12 cellular contexts compared by ENCODE assay signal in genomic region chr2:237440819-237441281, GRCh38. TPM values are rescaled to one million over a fixed set of nuclear protein-coding genes. Genes with fewer than 3 reads are reported as not detected.
A peak's percentile ranks its signal among the peaks of the same experiment; 100 is the strongest.
DNase-seq lines count a peak whose midpoint lies in the region; ATAC-seq and TF ChIP-seq lines count a peak whose summit lies in the region.
"Had no signal": no experiment of that assay in that cellular context is flagged by ENCODE, and none has a peak within 500 bp of the region (broad histone marks: within the 10 kb centered on the region; RNA-seq: fewer than 3 reads in every experiment).

No MANE protein-coding gene starts in this region.

- no peak overlapping the region for H3K4me3 ChIP-seq in left ventricle myocardium inferior
- no peak overlapping the region for H3K4me3 ChIP-seq in heart right ventricle
- no peak overlapping the region for H3K4me3 ChIP-seq in uterus
- no peak overlapping the region for H3K4me3 ChIP-seq in GM23338
- H3K4me3 ChIP-seq in endodermal cell (ENCODE audit: low read length), result no peak overlapping the region
- H3K4me3 ChIP-seq: coronary artery, ovary had no signal

- H3K27ac Mint-ChIP-seq in activated T-cell treated with anti-CD3 and anti-CD28 coated beads, Interleukin-2, amount 50 U/mL, for 72 hours, result peak overlapping the region; percentile 99
- peak overlapping the region in 8 of 10 donors; percentile 55 to 93 (median 82) for H3K27ac Mint-ChIP-seq in naive thymus-derived CD8-positive, alpha-beta T cell
- no peak overlapping the region for H3K27ac Mint-ChIP-seq in GM23338
- H3K27ac Mint-ChIP-seq in endodermal cell, result no peak overlapping the region

- intact Hi-C loops in left ventricle myocardium inferior (cut with micrococcal nuclease) (no loop called here), heart right ventricle (cut with DNase I) (no loop called here), uterus (cut with DNase I; ENCODE audit: low total_unique reads) (no loop called here)

- no peaks in the 10 kb centered on the region for H4K20me1 ChIP-seq in GM23338 (replicated peaks; ENCODE audit: insufficient read depth)

- peaks cover 8 to 16% of the 10 kb centered on the region in 2 donors for H3K36me3 Mint-ChIP-seq in activated T-cell treated with anti-CD3 and anti-CD28 coated beads, Interleukin-2, amount 50 U/mL, for 72 hours (ENCODE audit: insufficient read depth in 2 of 2)
- H3K36me3 Mint-ChIP-seq in naive thymus-derived CD8-positive, alpha-beta T cell, result no peaks in the 10 kb centered on the region
- peaks cover 3% of the 10 kb centered on the region; the same call in 1 of the 3 replicates for H3K36me3 Mint-ChIP-seq in GM23338 (ENCODE audit: low read depth)
- H3K36me3 Mint-ChIP-seq in endodermal cell (ENCODE audit: low read depth), result no peaks in the 10 kb centered on the region

- WGBS in heart right ventricle, 2 donors, result 45 to 48% methylated on average over 2 of the region's 2 CpGs
- WGBS in endodermal cell (ENCODE audit: insufficient coverage in 1 of 2, insufficient read length in 1 of 2), 2 experiments, result 20 to 53% methylated on average over 1 to 2 of the region's 2 CpGs

- POLR2A ChIA-PET in naive thymus-derived CD8-positive, alpha-beta T cell (lab: Charles Lee), result interaction anchor here (0.8 to 2.7 kb wide), 3 partner anchors 12 to 31 kb away, joined by 3 to 18 read pairs (median 4); no protein-coding TSS in a partner anchor

- H3K4me2 ChIP-seq in GM23338, result no peak overlapping the region

- no peak for TF ChIP-seq POLR2A in uterus (IDR thresholded peaks at IDR 0.05)

- TF ChIP-seq CTCF in left ventricle myocardium inferior (IDR thresholded peaks at IDR 0.05; ENCODE audit: borderline replicate concordance) (no peak), heart right ventricle (IDR thresholded peaks at IDR 0.05) (no peak), uterus (IDR thresholded peaks at IDR 0.05) (no peak), GM23338 (conservative IDR thresholded peaks at IDR 0.05; ENCODE audit: low read depth in 2 of 2) (no peak), endodermal cell (conservative IDR thresholded peaks at IDR 0.05) (no peak)

- no peak for ATAC-seq in heart right ventricle
- peak; percentile 82 to 83 for ATAC-seq in activated T-cell treated with anti-CD3 and anti-CD28 coated beads, Interleukin-2, amount 50 U/mL, for 72 hours (replicated peaks in 1 of 2)
- no peak for ATAC-seq in naive thymus-derived CD8-positive, alpha-beta T cell
- no peak for ATAC-seq in GM23338

- peaks cover 93% of the 10 kb centered on the region for H3K4me1 Mint-ChIP-seq in activated T-cell treated with anti-CD3 and anti-CD28 coated beads, Interleukin-2, amount 50 U/mL, for 72 hours (ENCODE audit: low read depth)
- H3K4me1 Mint-ChIP-seq in naive thymus-derived CD8-positive, alpha-beta T cell, result peaks cover 45 to 82% (median 68%) of the 10 kb centered on the region in 4 donors
- H3K4me1 Mint-ChIP-seq in GM23338 (peaks cover 14% of the 10 kb centered on the region), endodermal cell (peaks cover 11% of the 10 kb centered on the region)

- H3K4me1 ChIP-seq in left ventricle myocardium inferior (peaks cover 9% of the 10 kb centered on the region), heart right ventricle (peaks cover 0 to 31% (median 11%) of the 10 kb centered on the region in 9 donors), uterus (peaks cover 0 to 6% of the 10 kb centered on the region in 2 donors), GM23338 (ENCODE audit: insufficient read depth) (no peaks in the 10 kb centered on the region; the same call in 1 of the 2 replicates), endodermal cell (ENCODE audit: control insufficient read depth, insufficient read depth, low read length) (no peaks in the 10 kb centered on the region)

- H3F3A ChIP-seq in GM23338 (replicated peaks; ENCODE audit: low read depth), result no peaks in the 10 kb centered on the region

- H3K79me2 ChIP-seq in GM23338 (replicated peaks; ENCODE audit: insufficient read depth), result no peaks in the 10 kb centered on the region

- no peak overlapping the region for H3K9ac ChIP-seq in endodermal cell (ENCODE audit: extremely low read depth, low read length, poor library complexity, severe bottlenecking)

- H3K27me3 ChIP-seq in left ventricle myocardium inferior (ENCODE audit: low read depth) (peaks cover 19% of the 10 kb centered on the region), heart right ventricle (peaks cover 0 to 12% (median 3%) of the 10 kb centered on the region in 7 donors), uterus (no peaks in the 10 kb centered on the region), GM23338 (ENCODE audit: insufficient read depth) (no peaks in the 10 kb centered on the region), endodermal cell (ENCODE audit: control insufficient read depth, insufficient read depth, low read length, poor library complexity, severe bottlenecking) (no peaks in the 10 kb centered on the region)
- H3K27me3 ChIP-seq: ovary had no signal

- H3K27ac ChIP-seq in left ventricle myocardium inferior (replicated peaks) (peak overlapping the region; percentile 28), heart right ventricle (peak overlapping the region in 2 of 10 donors; percentile 7 to 9), uterus (peak overlapping the region; percentile 85 to 86), GM23338 (ENCODE audit: low read depth) (no peak overlapping the region), endodermal cell (ENCODE audit: low read depth, low read length) (no peak overlapping the region)

- DNase-seq in left ventricle myocardium inferior (no peak), heart right ventricle (no peak), uterus (no peak), D341Med (ENCODE audit: low spot score) (no peak), GM23338 (ENCODE audit: low spot score) (no peak), endodermal cell (no peak)
- peak; percentile 75 to 82 for DNase-seq in activated T-cell treated with anti-CD3 and anti-CD28 coated beads, Interleukin-2, amount 50 U/mL, for 72 hours
- peak in 1 of 10 donors; percentile 15 for DNase-seq in naive thymus-derived CD8-positive, alpha-beta T cell
- DNase-seq: NCI-H1417, RPMI8226 had no signal

- H3K9me3 Mint-ChIP-seq in activated T-cell treated with anti-CD3 and anti-CD28 coated beads, Interleukin-2, amount 50 U/mL, for 72 hours, result peaks cover 4% of the 10 kb centered on the region in 2 donors
- H3K9me3 Mint-ChIP-seq in naive thymus-derived CD8-positive, alpha-beta T cell, result no peaks in the 10 kb centered on the region
- H3K9me3 Mint-ChIP-seq in GM23338 (peaks cover 7% of the 10 kb centered on the region; the same call in 1 of the 3 replicates), endodermal cell (no peaks in the 10 kb centered on the region)

- no peaks in the 10 kb centered on the region for H3K27me3 Mint-ChIP-seq in activated T-cell treated with anti-CD3 and anti-CD28 coated beads, Interleukin-2, amount 50 U/mL, for 72 hours (ENCODE audit: low read depth)
- H3K27me3 Mint-ChIP-seq in naive thymus-derived CD8-positive, alpha-beta T cell, result no peaks in the 10 kb centered on the region
- H3K27me3 Mint-ChIP-seq in GM23338 (ENCODE audit: insufficient read depth, low read depth, poor library complexity) (peaks cover 8% of the 10 kb centered on the region), endodermal cell (ENCODE audit: insufficient read depth) (peaks cover 21% of the 10 kb centered on the region)

- peak overlapping the region; percentile 63 to 93 for H3K4me3 Mint-ChIP-seq in activated T-cell treated with anti-CD3 and anti-CD28 coated beads, Interleukin-2, amount 50 U/mL, for 72 hours
- peak overlapping the region in 6 of 10 donors; percentile 3 to 60 (median 34) for H3K4me3 Mint-ChIP-seq in naive thymus-derived CD8-positive, alpha-beta T cell
- H3K4me3 Mint-ChIP-seq in GM23338 (no peak overlapping the region), endodermal cell (no peak overlapping the region)

- peaks cover 9% of the 10 kb centered on the region for H3K9me3 ChIP-seq in left ventricle myocardium inferior (replicated peaks)
- peaks cover 0 to 11% (median 0%) of the 10 kb centered on the region in 11 donors for H3K9me3 ChIP-seq in heart right ventricle
- no peaks in the 10 kb centered on the region for H3K9me3 ChIP-seq in uterus
- H3K9me3 ChIP-seq in endodermal cell (ENCODE audit: control insufficient read depth, low read length), result no peaks in the 10 kb centered on the region
- H3K9me3 ChIP-seq: ovary had no signal

- no peaks in the 10 kb centered on the region for H3K9me2 ChIP-seq in GM23338 (ENCODE audit: insufficient read depth)

- H3K36me3 ChIP-seq in left ventricle myocardium inferior (no peaks in the 10 kb centered on the region), heart right ventricle (no peaks in the 10 kb centered on the region), uterus (no peaks in the 10 kb centered on the region), GM23338 (ENCODE audit: insufficient read depth) (no peaks in the 10 kb centered on the region), endodermal cell (ENCODE audit: control insufficient read depth, insufficient read depth, low read length) (no peaks in the 10 kb centered on the region)
- H3K36me3 ChIP-seq: ovary had no signal

- no peak overlapping the region for H2AFZ ChIP-seq in GM23338

RNA-seq across cellular contexts. Expression of gene COL6A3, which starts 26.9 kb away (rescaled TPM):
- total RNA-seq in left ventricle myocardium inferior (57.1 TPM), heart right ventricle (100 to 1,000 TPM in 2 of 10 donors, 10 to 100 TPM in 8; 27.7 to 222 (median 47.5) TPM), uterus (1,000 to 10,000 TPM in 1 of 4 donors, 100 to 1,000 TPM in 3; 164 to 1,719 (median 447) TPM), endodermal cell (1 to 10 TPM in 1 of 2 donors, under 1 TPM in 1; 0.40 to 1.2 TPM)
- polyA plus RNA-seq in heart right ventricle (100 to 1,000 TPM in 1 of 2 donors, 10 to 100 TPM in 1; 33.5 to 116 TPM), GM23338 (2016; fragmentation: Nextera tagmentation; extraction: Ambion mirVana) (1.2 TPM in 2 replicates)
- 10 to 100 TPM; 12.0 to 17.3 TPM for total RNA-seq in activated T-cell treated with anti-CD3 and anti-CD28 coated beads, Interleukin-2, amount 50 U/mL, for 72 hours
- 1 to 10 TPM; 3.5 to 4.1 TPM for total RNA-seq in naive thymus-derived CD8-positive, alpha-beta T cell
- 1 to 10 TPM in 2 of 3 donors, under 1 TPM in 1; 0.95 to 2.0 (median 1.8) TPM for polyA plus RNA-seq in naive thymus-derived CD8-positive, alpha-beta T cell
- total RNA-seq in GM23338 (2014; rRNA removed; shearing (Covaris generic)), result 7.3 and 8.7 TPM in 2 replicates
- 21.1 TPM for polyA plus RNA-seq in endodermal cell (2013, experiment 1 of 2)
- 20.4 TPM for polyA plus RNA-seq in endodermal cell (2013, experiment 2 of 2)

RNA-seq across cellular contexts. Expression of gene MLPH, which starts 46.2 kb away (rescaled TPM):
- total RNA-seq in left ventricle myocardium inferior (73.5 TPM), heart right ventricle (10 to 100 TPM; 22.3 to 48.5 (median 40.8) TPM), uterus (10 to 100 TPM in 2 of 4 donors, 1 to 10 TPM in 2; 1.2 to 16.5 (median 8.9) TPM), endodermal cell (1 to 10 TPM in 1 of 2 donors, under 1 TPM in 1; 0.75 to 1.0 TPM)
- polyA plus RNA-seq in heart right ventricle (10 to 100 TPM in 1 of 2 donors, 1 to 10 TPM in 1; 9.7 to 60.0 TPM), GM23338 (2016; fragmentation: Nextera tagmentation; extraction: Ambion mirVana) (13.6 and 14.7 TPM in 2 replicates)
- total RNA-seq in activated T-cell treated with anti-CD3 and anti-CD28 coated beads, Interleukin-2, amount 50 U/mL, for 72 hours, result under 1 TPM in 1 of 2 donors, not detected in 1; 0.36 TPM
- total RNA-seq in naive thymus-derived CD8-positive, alpha-beta T cell, result not detected
- not detected for polyA plus RNA-seq in naive thymus-derived CD8-positive, alpha-beta T cell
- 15.7 and 16.5 TPM in 2 replicates for total RNA-seq in GM23338 (2014; rRNA removed; shearing (Covaris generic))
- polyA plus RNA-seq in endodermal cell (2013, experiment 1 of 2), result 1.1 TPM
- polyA plus RNA-seq in endodermal cell (2013, experiment 2 of 2), result 0.58 TPM

Comparison
In these comparisons a context has a peak if more than half of its experiments do, and no peak if none do; other contexts are left out.
1. DNase-seq: peak in activated T-cell treated with anti-CD3 and anti-CD28 coated beads, Interleukin-2, amount 50 U/mL, for 72 hours (2 of 2); none in left ventricle myocardium inferior (single experiment), heart right ventricle (0 of 2), uterus (0 of 2), D341Med (single experiment), GM23338 (single experiment) and endodermal cell (single experiment).
2. H3K27ac ChIP-seq: peak in left ventricle myocardium inferior (single experiment) and uterus (2 of 2); none in GM23338 (single experiment) and endodermal cell (single experiment).
3. ATAC-seq: peak in activated T-cell treated with anti-CD3 and anti-CD28 coated beads, Interleukin-2, amount 50 U/mL, for 72 hours (2 of 2); none in heart right ventricle (0 of 8), naive thymus-derived CD8-positive, alpha-beta T cell (0 of 2) and GM23338 (single experiment).
4. H3K27ac Mint-ChIP-seq: peak in activated T-cell treated with anti-CD3 and anti-CD28 coated beads, Interleukin-2, amount 50 U/mL, for 72 hours (single experiment) and naive thymus-derived CD8-positive, alpha-beta T cell (8 of 10); none in GM23338 (single experiment) and endodermal cell (single experiment).
5. H3K4me3 Mint-ChIP-seq: peak in activated T-cell treated with anti-CD3 and anti-CD28 coated beads, Interleukin-2, amount 50 U/mL, for 72 hours (2 of 2) and naive thymus-derived CD8-positive, alpha-beta T cell (6 of 10); none in GM23338 (single experiment) and endodermal cell (single experiment).